25 cellular contexts compared by ENCODE assay signal in genomic region chr17:71184716-71185115, GRCh38.
DNase-seq lines count a peak whose midpoint lies in the region; FAIRE-seq and TF ChIP-seq lines count a peak whose summit lies in the region.
"Had no signal": no experiment of that assay in that cellular context is flagged by ENCODE, and none has a peak within 500 bp of the region (broad histone marks: within the 10 kb centered on the region; RNA-seq: fewer than 3 reads in every experiment).

No MANE protein-coding gene starts in this region.

- H3K36me3 ChIP-seq in bronchial epithelial cell (ENCODE audit: control insufficient read depth, insufficient read depth, low read length) (no peaks in the 10 kb centered on the region), suprapubic skin (no peaks in the 10 kb centered on the region)
- no peaks in the 10 kb centered on the region for H3K36me3 ChIP-seq in effector memory CD4-positive, alpha-beta T cell (ENCODE audit: control insufficient read depth, insufficient read depth, low read length)
- H3K36me3 ChIP-seq: BE2C, neural progenitor cell, spleen, tibial artery had no signal

- WGBS in suprapubic skin = 78% methylated on average over 4 of the region's 4 CpGs

- H3K27ac Mint-ChIP-seq in endothelial cell (ENCODE audit: unreplicated experiment) = no peak overlapping the region
- H3K27ac Mint-ChIP-seq: activated CD4-positive, alpha-beta memory T cell treated with anti-CD3 and anti-CD28 coated beads, Interleukin-2, amount 10 ng/mL, durations not matched to agents 7 days and 5 days; GM23338; immature natural killer cell; neural progenitor cell had no signal

- H3K4me3 ChIP-seq in bronchial epithelial cell (ENCODE audit: low read depth, low read length) (no peak overlapping the region), suprapubic skin (no peak overlapping the region)
- no peak overlapping the region for H3K4me3 ChIP-seq in effector memory CD4-positive, alpha-beta T cell (ENCODE audit: insufficient read depth, low read depth, low read length, poor library complexity, severe bottlenecking)
- H3K4me3 ChIP-seq: GM23338, neural progenitor cell, spleen, tibial artery had no signal

- no peaks in the 10 kb centered on the region for H3K27me3 Mint-ChIP-seq in endothelial cell (ENCODE audit: unreplicated experiment)
- H3K27me3 Mint-ChIP-seq: activated CD4-positive, alpha-beta memory T cell treated with anti-CD3 and anti-CD28 coated beads, Interleukin-2, amount 10 ng/mL, durations not matched to agents 7 days and 5 days had no signal

- H3K36me3 Mint-ChIP-seq in endothelial cell (ENCODE audit: low read depth, unreplicated experiment) = no peaks in the 10 kb centered on the region
- H3K36me3 Mint-ChIP-seq: brain, immature natural killer cell, neural progenitor cell had no signal

- H3K27me3 ChIP-seq in bronchial epithelial cell (ENCODE audit: control insufficient read depth, insufficient read depth, low read length) (no peaks in the 10 kb centered on the region), suprapubic skin (no peaks in the 10 kb centered on the region)
- no peaks in the 10 kb centered on the region for H3K27me3 ChIP-seq in effector memory CD4-positive, alpha-beta T cell (replicated peaks; ENCODE audit: control insufficient read depth, insufficient read depth, low read length, poor library complexity, severe bottlenecking)
- H3K27me3 ChIP-seq: BE2C, neural progenitor cell, spleen, tibial artery had no signal

- no peaks in the 10 kb centered on the region for H3K4me1 Mint-ChIP-seq in endothelial cell (ENCODE audit: unreplicated experiment)
- H3K4me1 Mint-ChIP-seq: activated CD4-positive, alpha-beta memory T cell treated with anti-CD3 and anti-CD28 coated beads, Interleukin-2, amount 10 ng/mL, durations not matched to agents 7 days and 5 days; GM23338; immature natural killer cell; neural progenitor cell had no signal

- no peaks in the 10 kb centered on the region for H3K9me3 ChIP-seq in suprapubic skin
- no peaks in the 10 kb centered on the region for H3K9me3 ChIP-seq in effector memory CD4-positive, alpha-beta T cell (ENCODE audit: control insufficient read depth, low read length)
- H3K9me3 ChIP-seq: BE2C, spleen, tibial artery had no signal

- H3K9me3 Mint-ChIP-seq in endothelial cell (ENCODE audit: unreplicated experiment) = no peaks in the 10 kb centered on the region
- H3K9me3 Mint-ChIP-seq: GM23338, neural progenitor cell had no signal

- no peak for FAIRE-seq in bronchial epithelial cell (lab: Jason Lieb, UNC)
- FAIRE-seq: endometrium, HepG2 had no signal

- no peak overlapping the region for H3K27ac ChIP-seq in suprapubic skin
- H3K27ac ChIP-seq in effector memory CD4-positive, alpha-beta T cell (ENCODE audit: insufficient read depth, low read length, poor library complexity, severe bottlenecking) = no peak overlapping the region
- H3K27ac ChIP-seq: 22Rv1, neural progenitor cell, spleen, tibial artery had no signal

- DNase-seq in DMS 273 treated with DMSO at 0.1 percent for 48 hours (lab: John Stamatoyannopoulos, UW) (peak; percentile 46), DMS 273 (lab: John Stamatoyannopoulos, UW; ENCODE audit: unreplicated experiment) (no peak), HEK293T (ENCODE audit: extremely low spot score) (no peak), bronchial epithelial cell (ENCODE audit: low read depth) (peak; percentile 59), renal cortical epithelial cell (ENCODE audit: low read depth) (peak; percentile 30), suprapubic skin (ENCODE audit: low spot score in 2 of 2) (no peak), endothelial cell (ENCODE audit: low spot score) (no peak)
- no peak for DNase-seq in effector memory CD4-positive, alpha-beta T cell
- DNase-seq: activated CD4-positive, alpha-beta memory T cell treated with anti-CD3 and anti-CD28 coated beads, Interleukin-2, amount 10 ng/mL, durations not matched to agents 7 days and 5 days; activated gamma-delta T cell; BE2C; DND-41; immature natural killer cell; NCI-H748 treated with DMSO at 0.1 percent for 48 hours; SHP77; spleen; stimulated activated CD4-positive, alpha-beta T cell treated with anti-CD3 and anti-CD28 coated beads, Interleukin-4, amount 100 ng/mL, for 1 hour; stimulated activated naive CD4-positive, alpha-beta T cell treated with Interleukin-2 at 50 U/mL for 16 hours had no signal

- TF ChIP-seq EP300 in suprapubic skin (IDR thresholded peaks at IDR 0.05) = no peak

- no peak for TF ChIP-seq POLR2A in suprapubic skin (IDR thresholded peaks at IDR 0.05)

- H3K4me3 Mint-ChIP-seq in endothelial cell (ENCODE audit: unreplicated experiment) = no peak overlapping the region
- H3K4me3 Mint-ChIP-seq: activated CD4-positive, alpha-beta memory T cell treated with anti-CD3 and anti-CD28 coated beads, Interleukin-2, amount 10 ng/mL, durations not matched to agents 7 days and 5 days; GM23338; immature natural killer cell; neural progenitor cell had no signal

- no peaks in the 10 kb centered on the region for H3K4me1 ChIP-seq in suprapubic skin
- no peaks in the 10 kb centered on the region for H3K4me1 ChIP-seq in effector memory CD4-positive, alpha-beta T cell (ENCODE audit: control insufficient read depth, insufficient read depth, low read length, poor library complexity, severe bottlenecking)
- H3K4me1 ChIP-seq: neural progenitor cell, spleen had no signal

- CTCF ChIA-PET in HEK293T (lab: Yijun Ruan, JAX) = no interaction called here

- TF ChIP-seq CTCF in bronchial epithelial cell (IDR thresholded peaks at IDR 0.05; ENCODE audit: insufficient read depth, low read length, severe bottlenecking) (no peak), suprapubic skin (IDR thresholded peaks at IDR 0.05) (no peak), endothelial cell (IDR thresholded peaks at IDR 0.05; ENCODE audit: unreplicated experiment) (no peak)

- POLR2A ChIA-PET in HEK293T (lab: Yijun Ruan, JAX) = interaction anchor here (1.2 kb wide), 1 partner anchor 256 kb away, joined by 4 read pairs; no protein-coding TSS in a partner anchor

TF ChIP-seq in HEK293T, 16 proteins besides CTCF, POLR2A, EP300 and RAD21:
- TF ChIP-seq SP1 (IDR thresholded peaks at IDR 0.05) = no peak
- no peak for TF ChIP-seq L3MBTL2 (conservative IDR thresholded peaks at IDR 0.05)
- TF ChIP-seq PKNOX1 (IDR thresholded peaks at IDR 0.05) = 0 out of 2 replicates have a peak, but pooled peaks have one; percentile 5
- TF ChIP-seq SUZ12 (IDR thresholded peaks at IDR 0.05) = no peak

Comparison
In these comparisons a context has a peak if more than half of its experiments do, and no peak if none do; other contexts are left out.
1. DNase-seq: peak in DMS 273 treated with DMSO at 0.1 percent for 48 hours (single experiment), bronchial epithelial cell (single experiment) and renal cortical epithelial cell (single experiment); none in DMS 273 (single experiment), HEK293T (single experiment), suprapubic skin (0 of 2), endothelial cell (single experiment) and effector memory CD4-positive, alpha-beta T cell (0 of 3).